In the genomic region with DNA sequence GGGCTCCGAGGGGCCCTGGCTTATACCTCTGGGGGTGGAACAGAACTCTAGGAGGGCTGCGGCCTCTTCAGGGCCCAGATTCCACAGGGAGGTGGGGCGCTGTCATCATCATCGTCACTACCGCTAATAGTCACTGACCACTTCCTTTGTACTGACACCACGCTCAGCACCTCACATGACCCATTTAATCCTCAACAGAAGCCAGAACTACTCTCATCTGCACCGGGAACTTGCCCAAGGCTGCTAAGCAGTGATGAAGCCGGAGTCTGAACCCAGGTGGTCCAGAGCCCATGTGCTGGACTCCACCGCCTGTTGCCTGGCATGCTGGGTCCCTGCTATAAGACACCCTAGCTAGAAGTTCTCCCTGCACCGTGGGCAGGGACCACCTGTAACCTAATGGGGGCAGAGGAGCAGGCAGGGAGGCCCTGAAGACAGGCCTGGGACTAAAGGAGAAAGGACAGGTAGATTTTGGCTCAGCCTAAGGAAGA, we compare ENCODE assay signal across 7 cellular contexts. TPM values are rescaled to one million over a fixed set of nuclear protein-coding genes. Genes with fewer than 3 reads are reported as not detected.
DNase-seq lines count a peak whose midpoint lies in the region; ATAC-seq and TF ChIP-seq lines count a peak whose summit lies in the region.

No MANE protein-coding gene starts in this region.

- H3K27ac ChIP-seq in IMR-90 (ENCODE audit: insufficient read depth, low read length) = no peak overlapping the region
- H3K27ac ChIP-seq in gastroesophageal sphincter = peak overlapping the region in 3 of 4 donors; percentile 38 to 65 (median 54)

- H3K4me2 ChIP-seq in IMR-90 (ENCODE audit: low read depth, low read length) = no peak overlapping the region

- H3K79me1 ChIP-seq in IMR-90 (ENCODE audit: low read depth in 1 of 2, low read length in 2 of 2) = no peaks in the 10 kb centered on the region

- TF ChIP-seq CTCF in IMR-90 (conservative IDR thresholded peaks at IDR 0.05; ENCODE audit: low read depth, low read length) (no peak), gastroesophageal sphincter (IDR thresholded peaks at IDR 0.05) (no peak)

- POLR2A ChIA-PET in IMR-90 (lab: Charles Lee; ENCODE audit: unreplicated experiment) = no interaction called here

- peak overlapping the region; percentile 34 for H2AFZ ChIP-seq in IMR-90 (replicated peaks; ENCODE audit: low read length, poor library complexity)

- H3K18ac ChIP-seq in IMR-90 (ENCODE audit: low read depth, low read length) = no peak overlapping the region

- H3K4ac ChIP-seq in IMR-90 (ENCODE audit: low read depth, low read length) = no peak overlapping the region

- H3K9ac ChIP-seq in IMR-90 (ENCODE audit: low read depth, low read length) = no peak overlapping the region

- H3K9me3 ChIP-seq in IMR-90 (ENCODE audit: control insufficient read depth, insufficient read depth, low read length) = no peaks in the 10 kb centered on the region
- no peaks in the 10 kb centered on the region for H3K9me3 ChIP-seq in gastroesophageal sphincter

- H3K14ac ChIP-seq in IMR-90 (replicated peaks; ENCODE audit: low read depth, low read length) = no peak overlapping the region

- H2BK120ac ChIP-seq in IMR-90 (ENCODE audit: low read depth, low read length) = no peak overlapping the region

- peak overlapping the region; percentile 21 for H2AK9ac ChIP-seq in IMR-90 (replicated peaks; ENCODE audit: low read depth, low read length, poor library complexity)

- intact Hi-C loops in IMR-90 (cut with micrococcal nuclease) = no loop called here

- H3K4me3 ChIP-seq in IMR-90 (ENCODE audit: insufficient read depth, low read depth, low read length) (no peak overlapping the region), gastroesophageal sphincter (no peak overlapping the region)

- peak overlapping the region; percentile 45; the same call in 1 of the 2 replicates for H4K5ac ChIP-seq in IMR-90 (ENCODE audit: low read depth, low read length)

- no peak overlapping the region for H4K91ac ChIP-seq in IMR-90 (ENCODE audit: insufficient read depth, low read depth, low read length)

- H4K8ac ChIP-seq in IMR-90 (ENCODE audit: low read depth in 2 of 2, low read length in 2 of 2) = peak overlapping the region; percentile 47 to 52; a peak in 2 of 4 replicates

- no peak for TF ChIP-seq RAD21 in IMR-90 (IDR thresholded peaks at IDR 0.05; ENCODE audit: low read length)

- H3K23ac ChIP-seq in IMR-90 (ENCODE audit: low read depth, low read length) = no peak overlapping the region

- no peak for TF ChIP-seq EP300 in gastroesophageal sphincter (IDR thresholded peaks at IDR 0.05)

- H2BK15ac ChIP-seq in IMR-90 (ENCODE audit: low read depth, low read length) = no peak overlapping the region

- H3K27me3 ChIP-seq in IMR-90 (ENCODE audit: control insufficient read depth, insufficient read depth, low read length) (no peaks in the 10 kb centered on the region; the same call in 1 of the 2 replicates), gastroesophageal sphincter (no peaks in the 10 kb centered on the region)

- no peak for TF ChIP-seq POLR2A in IMR-90 (IDR thresholded peaks at IDR 0.05; ENCODE audit: low read depth, low read length)
- TF ChIP-seq POLR2A in gastroesophageal sphincter (IDR thresholded peaks at IDR 0.05) = no peak

- ATAC-seq in IMR-90 (ENCODE audit: low read depth) = no peak
- ATAC-seq in gastroesophageal sphincter = peak; percentile 24
- no peak for ATAC-seq in HG03469 (IDR thresholded peaks at IDR 0.05; ENCODE audit: unreplicated experiment)
- ATAC-seq in GM19397 (IDR thresholded peaks at IDR 0.05; ENCODE audit: unreplicated experiment) = no peak
- no peak for ATAC-seq in GM21576 (IDR thresholded peaks at IDR 0.05; ENCODE audit: unreplicated experiment)

- BruUV-seq in IMR-90 (replicated peaks; lab: Mats Ljungman, UMichigan) = no TSS peak

- WGBS in IMR-90 (ENCODE audit: extremely low coverage in 2 of 2, insufficient read length in 1 of 2), 2 experiments = 45% methylated on average over 2 of the region's 10 CpGs; no CpG with 5 or more reads in 1 of the 2 experiments
- 77% methylated on average over 5 of the region's 10 CpGs; no CpG with 5 or more reads in 1 of the 2 donors for WGBS in gastroesophageal sphincter (ENCODE audit: low coverage in 1 of 2), 2 donors

- H2AK5ac ChIP-seq in IMR-90 (ENCODE audit: low read depth, low read length) = no peak overlapping the region

- CTCF ChIA-PET in IMR-90 (lab: Yijun Ruan, JAX) = no interaction called here

- no peak overlapping the region for H3K56ac ChIP-seq in IMR-90 (ENCODE audit: extremely low read depth, insufficient read depth, low read length)

- in situ Hi-C loops in IMR-90 (cut with MboI; ENCODE audit: low sequenced_read_pairs) = no loop called here

- H3K36me3 ChIP-seq in IMR-90 (ENCODE audit: control insufficient read depth, insufficient read depth, low read length) (no peaks in the 10 kb centered on the region), gastroesophageal sphincter (peaks cover 0 to 55% of the 10 kb centered on the region in 2 donors)

- H2BK20ac ChIP-seq in IMR-90 (ENCODE audit: low read depth, low read length) = no peak overlapping the region

- dilution Hi-C loops in IMR-90 (cut with HindIII; ENCODE audit: low sequenced_read_pairs, unreplicated experiment) = no loop called here

- DNase-seq in IMR-90 = peak; percentile 85
- DNase-seq in activated CD8-positive, alpha-beta memory T cell treated with anti-CD3 and anti-CD28 coated beads, Interleukin-2, amount 50 U/mL, for 4 hours = peak; percentile 47
- DNase-seq in stimulated activated CD8-positive, alpha-beta memory T cell treated with anti-CD3 and anti-CD28 coated beads, Interleukin-15, amount 100 ng/mL, for 48 hours (ENCODE audit: low read depth in 2 of 2) = peak; percentile 43 to 53

- no peak overlapping the region for H2BK5ac ChIP-seq in IMR-90 (ENCODE audit: low read depth, low read length, poor library complexity, severe bottlenecking)

- H3K9me1 ChIP-seq in IMR-90 (ENCODE audit: insufficient read depth, low read length) = peaks cover 3% of the 10 kb centered on the region; the same call in 1 of the 2 replicates

- H4K20me1 ChIP-seq in IMR-90 (ENCODE audit: insufficient read depth, low read length) = no peaks in the 10 kb centered on the region

- H3K4me1 ChIP-seq in IMR-90 (ENCODE audit: control insufficient read depth, insufficient read depth, low read length) (peaks cover 3% of the 10 kb centered on the region), gastroesophageal sphincter (peaks cover 0 to 44% (median 10%) of the 10 kb centered on the region in 3 donors)

TF ChIP-seq in IMR-90, 13 proteins besides CTCF, POLR2A, EP300 and RAD21:
- no peak for TF ChIP-seq CHD1 (IDR thresholded peaks at IDR 0.05; ENCODE audit: low read depth, low read length)
- TF ChIP-seq SMC3 (IDR thresholded peaks at IDR 0.05; ENCODE audit: low read depth, low read length) = no peak
- TF ChIP-seq MXI1 (IDR thresholded peaks at IDR 0.05; ENCODE audit: borderline replicate concordance, low read depth, low read length) = no peak
- TF ChIP-seq RFX5 (IDR thresholded peaks at IDR 0.05; ENCODE audit: low read depth, low read length) = no peak
- TF ChIP-seq, protein P1, sequence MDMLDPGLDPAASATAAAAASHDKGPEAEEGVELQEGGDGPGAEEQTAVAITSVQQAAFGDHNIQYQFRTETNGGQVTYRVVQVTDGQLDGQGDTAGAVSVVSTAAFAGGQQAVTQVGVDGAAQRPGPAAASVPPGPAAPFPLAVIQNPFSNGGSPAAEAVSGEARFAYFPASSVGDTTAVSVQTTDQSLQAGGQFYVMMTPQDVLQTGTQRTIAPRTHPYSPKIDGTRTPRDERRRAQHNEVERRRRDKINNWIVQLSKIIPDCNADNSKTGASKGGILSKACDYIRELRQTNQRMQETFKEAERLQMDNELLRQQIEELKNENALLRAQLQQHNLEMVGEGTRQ (IDR thresholded peaks at IDR 0.05; ENCODE audit: low read depth, low read length) = peak; percentile 70
- TF ChIP-seq NFE2L2 (IDR thresholded peaks at IDR 0.05; ENCODE audit: low read depth, low read length) = no peak
- no peak for TF ChIP-seq MAFK (IDR thresholded peaks at IDR 0.05; ENCODE audit: low read depth, low read length)
- peak; percentile 79 for TF ChIP-seq BHLHE40 (IDR thresholded peaks at IDR 0.05; ENCODE audit: low read depth, low read length)
- no peak for TF ChIP-seq RCOR1 (IDR thresholded peaks at IDR 0.05; ENCODE audit: insufficient replicate concordance, low read length)
- TF ChIP-seq FOS (IDR thresholded peaks at IDR 0.05; ENCODE audit: low read depth, low read length) = no peak
TF ChIP-seq in IMR-90: peak in this region for 2.

RNA-seq across cellular contexts. Expression of a gene that starts 12.0 kb away (rescaled TPM):
- total RNA-seq in IMR-90 (2012; rRNA removed) (under 0.01 TPM in 1 of 2 replicates, not detected in the other), gastroesophageal sphincter (10 to 100 TPM in 1 of 4 donors, 1 to 10 TPM in 3; 2.6 to 10.8 (median 5.6) TPM)
- polyA plus RNA-seq in IMR-90 (2012; rRNA removed) = 0.31 and 0.52 TPM in 2 replicates
- polyA plus RNA-seq in IMR-90 (2012; cell fraction: cytosol; rRNA removed) = 0.14 and 1.0 TPM in 2 replicates
- polyA plus RNA-seq in IMR-90 (2012; cell fraction: nucleus; rRNA removed; ENCODE audit: low replicate concordance) = 2.1 and 4.2 TPM in 2 replicates

RNA-seq across cellular contexts. Expression of a gene that starts 22.9 kb away (rescaled TPM):
- total RNA-seq in IMR-90 (2012; rRNA removed) (7.8 and 9.0 TPM in 2 replicates), gastroesophageal sphincter (10 to 100 TPM; 50.0 to 83.9 (median 57.6) TPM)
- polyA plus RNA-seq in IMR-90 (2012; rRNA removed) = 35.5 and 36.7 TPM in 2 replicates
- polyA plus RNA-seq in IMR-90 (2012; cell fraction: cytosol; rRNA removed) = 28.5 and 41.3 TPM in 2 replicates
- 54.3 and 84.4 TPM in 2 replicates for polyA plus RNA-seq in IMR-90 (2012; cell fraction: nucleus; rRNA removed; ENCODE audit: low replicate concordance)

RNA-seq across cellular contexts. Expression of a gene that starts 46.2 kb away (rescaled TPM):
- total RNA-seq in IMR-90 (2012; rRNA removed) (1.4 TPM in 2 replicates), gastroesophageal sphincter (100 to 1,000 TPM in 1 of 4 donors, 10 to 100 TPM in 3; 21.0 to 146 (median 40.8) TPM)
- polyA plus RNA-seq in IMR-90 (2012; rRNA removed) = 7.2 and 7.5 TPM in 2 replicates
- 5.0 and 7.5 TPM in 2 replicates for polyA plus RNA-seq in IMR-90 (2012; cell fraction: cytosol; rRNA removed)
- polyA plus RNA-seq in IMR-90 (2012; cell fraction: nucleus; rRNA removed; ENCODE audit: low replicate concordance) = 9.3 and 15.7 TPM in 2 replicates

RNA-seq across cellular contexts. Expression of a gene that starts 47.6 kb away (rescaled TPM):
- total RNA-seq in IMR-90 (2012; rRNA removed) (15.4 and 15.8 TPM in 2 replicates), gastroesophageal sphincter (10 to 100 TPM in 3 of 4 donors, 1 to 10 TPM in 1; 9.8 to 41.6 (median 21.0) TPM)
- polyA plus RNA-seq in IMR-90 (2012; rRNA removed) = 16.9 and 17.3 TPM in 2 replicates
- polyA plus RNA-seq in IMR-90 (2012; cell fraction: cytosol; rRNA removed) = 14.3 and 21.3 TPM in 2 replicates
- 35.1 and 41.8 TPM in 2 replicates for polyA plus RNA-seq in IMR-90 (2012; cell fraction: nucleus; rRNA removed; ENCODE audit: low replicate concordance)
